In the genomic region with DNA sequence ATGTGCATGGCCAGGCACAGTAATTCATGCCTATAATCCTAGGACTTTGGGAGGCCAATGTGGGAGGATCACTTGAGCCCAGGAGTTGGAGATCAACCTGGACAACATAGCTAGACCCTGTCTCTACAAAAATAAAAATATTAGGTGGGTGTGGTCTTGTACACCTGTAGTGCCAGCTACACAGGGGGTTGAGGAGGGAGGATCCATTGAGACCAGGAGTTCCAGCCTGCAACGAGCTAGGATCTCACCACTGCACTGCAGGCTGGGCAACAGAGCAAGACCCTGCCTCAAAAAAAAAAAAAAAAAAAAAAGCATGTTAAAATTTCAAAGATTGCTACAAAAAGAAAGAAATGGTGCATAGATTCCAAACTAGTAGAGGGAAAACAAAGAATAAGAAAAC, we compare ENCODE assay signal across 28 cellular contexts. TPM values are rescaled to one million over a fixed set of nuclear protein-coding genes. Genes with fewer than 3 reads are reported as not detected.
DNase-seq lines count a peak whose midpoint lies in the region; ATAC-seq, FAIRE-seq and TF ChIP-seq lines count a peak whose summit lies in the region.
"Had no signal": no experiment of that assay in that cellular context is flagged by ENCODE, and none has a peak within 500 bp of the region (broad histone marks: within the 10 kb centered on the region; RNA-seq: fewer than 3 reads in every experiment).

No MANE protein-coding gene starts in this region.

- no peak overlapping the region for H3K4me3 Mint-ChIP-seq in stimulated activated naive B cell treated with anti-CD40 and anti-IgM and Interleukin-4, amounts not matched to agents 10 μg/mL and 1 μg/mL and 100 μg/mL, for 72 hours
- H3K4me3 Mint-ChIP-seq in T-helper 2 cell treated with Interferon-gamma antibody and Interleukin-4, amounts not matched to agents 5 μg/mL and 100 μg/mL, for 36 hours, result no peak overlapping the region
- H3K4me3 Mint-ChIP-seq: CD4-positive, alpha-beta memory T cell; CD4-positive, CD25-positive, alpha-beta regulatory T cell; CD8-positive, alpha-beta memory T cell had no signal

- dilution Hi-C loops in IMR-90 (cut with HindIII; ENCODE audit: low sequenced_read_pairs, unreplicated experiment), result no loop called here

- H3K4me3 ChIP-seq in HEK293 (ENCODE audit: low read depth, low read length) (no peak overlapping the region), IMR-90 (ENCODE audit: insufficient read depth, low read depth, low read length) (no peak overlapping the region), K562 (no peak overlapping the region), breast epithelium (no peak overlapping the region)
- H3K4me3 ChIP-seq: BLaER1, GM12878 had no signal

- peaks cover 7 to 19% of the 10 kb centered on the region in 2 donors for H3K4me1 Mint-ChIP-seq in stimulated activated naive B cell treated with anti-CD40 and anti-IgM and Interleukin-4, amounts not matched to agents 10 μg/mL and 1 μg/mL and 100 μg/mL, for 72 hours
- H3K4me1 Mint-ChIP-seq in T-helper 2 cell treated with Interferon-gamma antibody and Interleukin-4, amounts not matched to agents 5 μg/mL and 100 μg/mL, for 36 hours (ENCODE audit: low read depth), result peaks cover 4% of the 10 kb centered on the region

- intact Hi-C loops in IMR-90 (cut with micrococcal nuclease) (no loop called here), K562 (cut with micrococcal nuclease) (no loop called here), breast epithelium (cut with DNase I; ENCODE audit: low total_unique reads) (no loop called here)

- no peaks in the 10 kb centered on the region for H3K79me2 ChIP-seq in K562 (ENCODE audit: control insufficient read depth, insufficient read depth, low read length)

- peak overlapping the region; percentile 94 for H2AK5ac ChIP-seq in IMR-90 (ENCODE audit: low read depth, low read length)

- H3K79me1 ChIP-seq in IMR-90 (ENCODE audit: low read depth in 1 of 2, low read length in 2 of 2), result no peaks in the 10 kb centered on the region

- H3K4me2 ChIP-seq in IMR-90 (ENCODE audit: low read depth, low read length) (no peak overlapping the region), K562 (ENCODE audit: insufficient read depth, low read length) (no peak overlapping the region)
- H3K4me2 ChIP-seq: BLaER1 had no signal

- H4K91ac ChIP-seq in IMR-90 (ENCODE audit: insufficient read depth, low read depth, low read length), result no peak overlapping the region; the same call in 1 of the 2 replicates

- H3K27me3 ChIP-seq in IMR-90 (ENCODE audit: control insufficient read depth, insufficient read depth, low read length) (no peaks in the 10 kb centered on the region), K562 (ENCODE audit: control insufficient read depth in 2 of 2, insufficient read depth in 2 of 2, low read length in 2 of 2) (no peaks in the 10 kb centered on the region), breast epithelium (no peaks in the 10 kb centered on the region)
- H3K27me3 ChIP-seq: BE2C, BLaER1 had no signal

- H3K9ac ChIP-seq in IMR-90 (ENCODE audit: low read depth, low read length) (no peak overlapping the region), K562 (ENCODE audit: insufficient read depth in 1 of 2, low read depth in 2 of 2, low read length in 2 of 2) (no peak overlapping the region)
- H3K9ac ChIP-seq: BLaER1 had no signal

- H2BK15ac ChIP-seq in IMR-90 (ENCODE audit: low read depth, low read length), result no peak overlapping the region

- WGBS in IMR-90 (ENCODE audit: extremely low coverage in 2 of 2, insufficient read length in 1 of 2), 2 experiments, result no CpG with 5 or more reads among the region's 1 CpG
- 10% methylated on average over 1 of the region's 1 CpG for WGBS in K562 (ENCODE audit: insufficient coverage, low coverage, missing lambda C conversion rate)

- no peak for TF ChIP-seq EP300 in K562 (IDR thresholded peaks at IDR 0.05; ENCODE audit: low read length)

- H2AK9ac ChIP-seq in IMR-90 (replicated peaks; ENCODE audit: low read depth, low read length, poor library complexity), result no peak overlapping the region

- H3K18ac ChIP-seq in IMR-90 (ENCODE audit: low read depth, low read length), result no peak overlapping the region

- in situ Hi-C loops in IMR-90 (cut with MboI; ENCODE audit: low sequenced_read_pairs) (no loop called here), K562 (cut with MboI) (loop anchor here (5.0 kb wide), 1 partner anchor 331 kb away; no protein-coding TSS in a partner anchor)

- 0 out of 2 replicates have a peak overlapping the region, but pooled peaks have one; percentile 10 for H3K4ac ChIP-seq in IMR-90 (ENCODE audit: low read depth, low read length)

- H3K9me3 Mint-ChIP-seq in stimulated activated naive B cell treated with anti-CD40 and anti-IgM and Interleukin-4, amounts not matched to agents 10 μg/mL and 1 μg/mL and 100 μg/mL, for 72 hours, result no peaks in the 10 kb centered on the region
- no peaks in the 10 kb centered on the region for H3K9me3 Mint-ChIP-seq in T-helper 2 cell treated with Interferon-gamma antibody and Interleukin-4, amounts not matched to agents 5 μg/mL and 100 μg/mL, for 36 hours
- H3K9me3 Mint-ChIP-seq: CD4-positive, alpha-beta memory T cell; CD4-positive, CD25-positive, alpha-beta regulatory T cell; CD8-positive, alpha-beta memory T cell had no signal

- H3K14ac ChIP-seq in IMR-90 (replicated peaks; ENCODE audit: low read depth, low read length), result no peak overlapping the region

- peaks cover 10 to 38% of the 10 kb centered on the region in 2 donors for H3K27me3 Mint-ChIP-seq in stimulated activated naive B cell treated with anti-CD40 and anti-IgM and Interleukin-4, amounts not matched to agents 10 μg/mL and 1 μg/mL and 100 μg/mL, for 72 hours
- H3K27me3 Mint-ChIP-seq in T-helper 2 cell treated with Interferon-gamma antibody and Interleukin-4, amounts not matched to agents 5 μg/mL and 100 μg/mL, for 36 hours (ENCODE audit: low read depth), result peaks cover 12% of the 10 kb centered on the region

- no peaks in the 10 kb centered on the region for H4K20me1 ChIP-seq in IMR-90 (ENCODE audit: insufficient read depth, low read length)
- H4K20me1 ChIP-seq in K562 (replicated peaks; ENCODE audit: control insufficient read depth, insufficient read depth, low read length), result no peaks in the 10 kb centered on the region
- H4K20me1 ChIP-seq: BLaER1 had no signal

- H3K23ac ChIP-seq in IMR-90 (ENCODE audit: low read depth, low read length), result no peak overlapping the region

- TF ChIP-seq POLR2A in IMR-90 (IDR thresholded peaks at IDR 0.05; ENCODE audit: low read depth, low read length) (no peak), K562 (conservative IDR thresholded peaks at IDR 0.05) (no peak), breast epithelium (IDR thresholded peaks at IDR 0.05) (no peak)

- peak overlapping the region; percentile 70; the same call in 1 of the 2 replicates for H2BK20ac ChIP-seq in IMR-90 (ENCODE audit: low read depth, low read length)

- DNase-seq in IMR-90, result no peak
- no peak for DNase-seq in K562 (ENCODE audit: extremely low read depth in 1 of 4, low spot score in 3 of 4)
- no peak for DNase-seq in stimulated activated naive B cell treated with anti-CD40 and anti-IgM and Interleukin-4, amounts not matched to agents 10 μg/mL and 1 μg/mL and 100 μg/mL, for 72 hours
- no peak for DNase-seq in breast epithelium (ENCODE audit: low spot score in 2 of 2)
- DNase-seq in T-helper 2 cell treated with Interferon-gamma antibody and Interleukin-4, amounts not matched to agents 5 μg/mL and 100 μg/mL, for 36 hours (ENCODE audit: low spot score), result no peak
- DNase-seq in stimulated activated CD4-positive, alpha-beta T cell treated with anti-CD3 and anti-CD28 coated beads, Interleukin-4, amount 100 ng/mL, for 4 hours, result no peak
- DNase-seq: 8988T; ACHN; BE2C; C1 segment of cervical spinal cord; CD4-positive, alpha-beta memory T cell; CD4-positive, CD25-positive, alpha-beta regulatory T cell; CD8-positive, alpha-beta memory T cell; COR-L47; DMS 273 treated with DMSO at 0.1 percent for 48 hours; DMS153; DMS53; DMS79; DND-41; EL; GDM1 had no signal

- H3K27ac Mint-ChIP-seq in stimulated activated naive B cell treated with anti-CD40 and anti-IgM and Interleukin-4, amounts not matched to agents 10 μg/mL and 1 μg/mL and 100 μg/mL, for 72 hours, result peak overlapping the region; percentile 22
- H3K27ac Mint-ChIP-seq in T-helper 2 cell treated with Interferon-gamma antibody and Interleukin-4, amounts not matched to agents 5 μg/mL and 100 μg/mL, for 36 hours, result no peak overlapping the region
- H3K27ac Mint-ChIP-seq: CD4-positive, alpha-beta memory T cell; CD4-positive, CD25-positive, alpha-beta regulatory T cell had no signal

- no peak for ATAC-seq in IMR-90 (ENCODE audit: low read depth)
- ATAC-seq in K562, result no peak
- no peak for ATAC-seq in stimulated activated naive B cell treated with anti-CD40 and anti-IgM and Interleukin-4, amounts not matched to agents 10 μg/mL and 1 μg/mL and 100 μg/mL, for 72 hours (replicated peaks)
- ATAC-seq: GM12878 had no signal

- BruUV-seq in IMR-90 (replicated peaks; lab: Mats Ljungman, UMichigan) (no TSS peak), K562 (replicated peaks; lab: Mats Ljungman, UMichigan) (no TSS peak)

- H3K27ac ChIP-seq in HEK293 (ENCODE audit: extremely low read depth, low read depth, low read length) (no peak overlapping the region), IMR-90 (ENCODE audit: insufficient read depth, low read length) (no peak overlapping the region), K562 (ENCODE audit: extremely low read depth, low read depth, low read length) (no peak overlapping the region), breast epithelium (no peak overlapping the region)
- H3K27ac ChIP-seq: BLaER1 had no signal

- CTCF ChIA-PET in HEK293 (lab: Yijun Ruan, JAX) (interaction anchor here (0.6 to 11.7 kb wide), 15 partner anchors 6 to 668 kb away, joined by 3 to 470 read pairs (median 5); a partner anchor contains a TSS), IMR-90 (lab: Yijun Ruan, JAX) (no interaction called here), K562 (lab: Yijun Ruan, JAX; ENCODE audit: low intra/inter-chr PET ratio) (no interaction called here)

- H3K36me3 ChIP-seq in HEK293 (ENCODE audit: control insufficient read depth in 2 of 2, insufficient read depth in 1 of 2, low read length in 2 of 2), result no peaks in the 10 kb centered on the region; a peak in 1 of 3 replicates
- H3K36me3 ChIP-seq in IMR-90 (ENCODE audit: control insufficient read depth, insufficient read depth, low read length), result no peaks in the 10 kb centered on the region
- no peaks in the 10 kb centered on the region for H3K36me3 ChIP-seq in K562 (ENCODE audit: control insufficient read depth, insufficient read depth, low read length)
- no peaks in the 10 kb centered on the region for H3K36me3 ChIP-seq in breast epithelium
- H3K36me3 ChIP-seq: BE2C, BLaER1 had no signal

- H2AFZ ChIP-seq in IMR-90 (replicated peaks; ENCODE audit: low read length, poor library complexity) (no peak overlapping the region), K562 (ENCODE audit: low read depth, low read length) (no peak overlapping the region)

- FAIRE-seq in K562 (lab: Jason Lieb, UNC), result no peak
- FAIRE-seq: A204.1, GM12878, GM12892, GM18507 had no signal

- peaks cover 4% of the 10 kb centered on the region for H3K4me1 ChIP-seq in HEK293 (ENCODE audit: control insufficient read depth, insufficient read depth, low read length)
- H3K4me1 ChIP-seq in IMR-90 (ENCODE audit: control insufficient read depth, insufficient read depth, low read length), result peaks cover 18% of the 10 kb centered on the region
- H3K4me1 ChIP-seq in K562 (replicated peaks in 1 of 2; ENCODE audit: control insufficient read depth in 2 of 2, insufficient read depth in 2 of 2, low read length in 2 of 2), result peaks cover 9 to 26% of the 10 kb centered on the region in 2 experiments; a peak in 4 of 5 replicates
- H3K4me1 ChIP-seq in breast epithelium, result no peaks in the 10 kb centered on the region
- H3K4me1 ChIP-seq: BE2C had no signal

- no peak overlapping the region; the same call in 1 of the 2 replicates for H4K5ac ChIP-seq in IMR-90 (ENCODE audit: low read depth, low read length)

- H3K56ac ChIP-seq in IMR-90 (ENCODE audit: extremely low read depth, insufficient read depth, low read length), result no peak overlapping the region

- H3K36me3 Mint-ChIP-seq in stimulated activated naive B cell treated with anti-CD40 and anti-IgM and Interleukin-4, amounts not matched to agents 10 μg/mL and 1 μg/mL and 100 μg/mL, for 72 hours, result no peaks in the 10 kb centered on the region
- H3K36me3 Mint-ChIP-seq in T-helper 2 cell treated with Interferon-gamma antibody and Interleukin-4, amounts not matched to agents 5 μg/mL and 100 μg/mL, for 36 hours (ENCODE audit: low read depth), result no peaks in the 10 kb centered on the region
- H3K36me3 Mint-ChIP-seq: CD14-positive monocyte; CD4-positive, alpha-beta memory T cell; CD4-positive, CD25-positive, alpha-beta regulatory T cell; CD8-positive, alpha-beta memory T cell had no signal

- TF ChIP-seq RAD21 in IMR-90 (IDR thresholded peaks at IDR 0.05; ENCODE audit: low read length) (no peak), K562 (CRISPR knock-in tag; conservative IDR thresholded peaks at IDR 0.05 in 1 of 2, IDR thresholded peaks at IDR 0.05 in 1 of 2) (no peak)

- peaks cover 10% of the 10 kb centered on the region for H3K9me1 ChIP-seq in IMR-90 (ENCODE audit: insufficient read depth, low read length)
- no peaks in the 10 kb centered on the region for H3K9me1 ChIP-seq in K562 (ENCODE audit: control insufficient read depth, insufficient read depth, low read length)

- H2BK5ac ChIP-seq in IMR-90 (ENCODE audit: low read depth, low read length, poor library complexity, severe bottlenecking), result no peak overlapping the region

- H4K8ac ChIP-seq in IMR-90 (ENCODE audit: low read depth in 2 of 2, low read length in 2 of 2), result no peak overlapping the region; a peak in 1 of 4 replicates

- H3K9me3 ChIP-seq in HEK293 (ENCODE audit: control insufficient read depth, insufficient read depth, low read depth, low read length) (peaks cover 4% of the 10 kb centered on the region), IMR-90 (ENCODE audit: control insufficient read depth, insufficient read depth, low read length) (no peaks in the 10 kb centered on the region), K562 (replicated peaks; ENCODE audit: control insufficient read depth, insufficient read depth, low read depth, low read length) (no peaks in the 10 kb centered on the region), breast epithelium (no peaks in the 10 kb centered on the region)
- H3K9me3 ChIP-seq: BE2C, BLaER1 had no signal

- POLR2A ChIA-PET in HEK293 (lab: Yijun Ruan, JAX), result interaction anchor here (0.7 to 1.8 kb wide), 5 partner anchors 14 to 298 kb away, joined by 3 to 6 read pairs (median 5); no protein-coding TSS in a partner anchor
- POLR2A ChIA-PET in IMR-90 (lab: Charles Lee; ENCODE audit: unreplicated experiment), result no interaction called here
- POLR2A ChIA-PET in K562 (lab: Yijun Ruan, JAX), result interaction anchor here (0.6 to 0.7 kb wide), 3 partner anchors 36 to 1096 kb away, joined by 3 to 4 read pairs (median 4); no protein-coding TSS in a partner anchor

- H2BK120ac ChIP-seq in IMR-90 (ENCODE audit: low read depth, low read length), result peak overlapping the region; percentile 55

- TF ChIP-seq CTCF in HEK293 (tag by site-specific recombination; IDR thresholded peaks at IDR 0.05), result no peak
- TF ChIP-seq CTCF in IMR-90 (conservative IDR thresholded peaks at IDR 0.05; ENCODE audit: low read depth, low read length), result no peak
- no peak for TF ChIP-seq CTCF in K562 (IDR thresholded peaks at IDR 0.05 in 2 of 3, conservative IDR thresholded peaks at IDR 0.05 in 1 of 3; ENCODE audit: insufficient read depth in 2 of 3, low read depth in 1 of 3, low read length in 3 of 3)
- no peak for TF ChIP-seq CTCF in breast epithelium (IDR thresholded peaks at IDR 0.05)

RNA-seq across cellular contexts. Expression of a gene that starts 37.2 kb away (rescaled TPM):
- total RNA-seq in IMR-90 (2012; rRNA removed) (4.4 and 14.7 TPM in 2 replicates), K562 (2014; rRNA removed) (38.7 and 44.5 TPM in 2 replicates), K562 (2014; rRNA removed; fragmentation: Illumina TruSeq; extraction: Trizol) (6.1 and 9.7 TPM in 2 replicates), K562 (2015; rRNA removed; fragmentation: Illumina TruSeq; extraction: Trizol) (19.9 and 25.0 TPM in 2 replicates), K562 (2021) (148 and 160 TPM in 2 replicates), breast epithelium (100 to 1,000 TPM in 1 of 3 donors, 10 to 100 TPM in 2; 52.7 to 130 (median 89.1) TPM)
- polyA plus RNA-seq in IMR-90 (2012; rRNA removed) (61.6 and 70.3 TPM in 2 replicates), K562 (2011; rRNA removed) (34.4 and 64.2 TPM in 2 replicates), K562 (2014; fragmentation: Illumina TruSeq; extraction: Trizol) (31.6 and 65.6 TPM in 2 replicates), K562 (2014; fragmentation: Nextera tagmentation; extraction: Ambion mirVana) (under 1 TPM; 0.35 to 0.53 TPM), K562 (2014; rRNA removed) (108 and 112 TPM in 2 replicates)
- 121 and 133 TPM in 2 replicates for polyA plus RNA-seq in IMR-90 (2012; cell fraction: cytosol; rRNA removed)
- 202 and 477 TPM in 2 replicates for polyA plus RNA-seq in IMR-90 (2012; cell fraction: nucleus; rRNA removed; ENCODE audit: low replicate concordance)
- 209 and 457 TPM in 2 replicates for total RNA-seq in K562 (2011; cell fraction: chromatin; rRNA removed; ENCODE audit: low replicate concordance)
- total RNA-seq in K562 (2011; cell fraction: nucleolus; rRNA removed), result 301 and 327 TPM in 2 replicates
- 219 and 259 TPM in 2 replicates for total RNA-seq in K562 (2011; cell fraction: nucleoplasm; rRNA removed)
- polyA plus RNA-seq in K562 (2011; cell fraction: cytosol; rRNA removed), result 40.5 and 63.1 TPM in 2 replicates
- polyA plus RNA-seq in K562 (2011; cell fraction: nucleus; rRNA removed), result 400 and 488 TPM in 2 replicates
- polyA plus RNA-seq in K562 (2012), result 256 and 263 TPM in 2 replicates
- 6.8 and 10.0 TPM in 2 replicates for polyA minus RNA-seq in K562 (2011; rRNA and poly(A)+ RNA removed)
- 50.8 and 74.4 TPM in 2 replicates for polyA minus RNA-seq in K562 (2011; cell fraction: cytosol; rRNA and poly(A)+ RNA removed)
- polyA minus RNA-seq in K562 (2011; cell fraction: nucleus; rRNA and poly(A)+ RNA removed), result 47.9 and 57.5 TPM in 2 replicates

RNA-seq across cellular contexts. Expression of a gene that starts 52.1 kb away (rescaled TPM):
- 6.3 and 6.9 TPM in 2 replicates for total RNA-seq in IMR-90 (2012; rRNA removed)
- polyA plus RNA-seq in IMR-90 (2012; rRNA removed), result 29.0 and 29.8 TPM in 2 replicates
- polyA plus RNA-seq in IMR-90 (2012; cell fraction: cytosol; rRNA removed), result 45.8 and 88.1 TPM in 2 replicates
- polyA plus RNA-seq in IMR-90 (2012; cell fraction: nucleus; rRNA removed; ENCODE audit: low replicate concordance), result 107 and 168 TPM in 2 replicates
- total RNA-seq in K562 (2011; cell fraction: chromatin; rRNA removed; ENCODE audit: low replicate concordance), result 39.2 and 53.7 TPM in 2 replicates
- 24.0 and 29.3 TPM in 2 replicates for total RNA-seq in K562 (2011; cell fraction: nucleolus; rRNA removed)
- 33.8 and 65.4 TPM in 2 replicates for total RNA-seq in K562 (2011; cell fraction: nucleoplasm; rRNA removed)
- total RNA-seq in K562 (2014; rRNA removed), result 10.3 and 12.2 TPM in 2 replicates
- 3.0 TPM in 2 replicates for total RNA-seq in K562 (2014; rRNA removed; fragmentation: Illumina TruSeq; extraction: Trizol)
- 5.0 and 5.7 TPM in 2 replicates for total RNA-seq in K562 (2015; rRNA removed; fragmentation: Illumina TruSeq; extraction: Trizol)
- 38.6 and 41.5 TPM in 2 replicates for total RNA-seq in K562 (2021)
- 6.6 and 9.2 TPM in 2 replicates for polyA plus RNA-seq in K562 (2011; rRNA removed)
- polyA plus RNA-seq in K562 (2011; cell fraction: cytosol; rRNA removed), result 6.5 and 15.8 TPM in 2 replicates
- polyA plus RNA-seq in K562 (2011; cell fraction: nucleus; rRNA removed), result 20.5 and 36.4 TPM in 2 replicates
- polyA plus RNA-seq in K562 (2012), result 12.7 and 13.9 TPM in 2 replicates
- 9.0 and 13.7 TPM in 2 replicates for polyA plus RNA-seq in K562 (2014; fragmentation: Illumina TruSeq; extraction: Trizol)
- under 1 TPM; 0.39 to 0.63 TPM for polyA plus RNA-seq in K562 (2014; fragmentation: Nextera tagmentation; extraction: Ambion mirVana)
- 16.1 and 18.8 TPM in 2 replicates for polyA plus RNA-seq in K562 (2014; rRNA removed)
- polyA minus RNA-seq in K562 (2011; rRNA and poly(A)+ RNA removed), result 14.8 and 16.7 TPM in 2 replicates
- 4.8 and 6.4 TPM in 2 replicates for polyA minus RNA-seq in K562 (2011; cell fraction: cytosol; rRNA and poly(A)+ RNA removed)
- polyA minus RNA-seq in K562 (2011; cell fraction: nucleus; rRNA and poly(A)+ RNA removed), result 7.8 and 8.3 TPM in 2 replicates
- total RNA-seq in breast epithelium, result 10 to 100 TPM; 24.6 to 34.7 (median 30.9) TPM
